20 cellular contexts compared by ENCODE assay signal in genomic region chr4:129144755-129145206, GRCh38. TPM values are rescaled to one million over a fixed set of nuclear protein-coding genes. Genes with fewer than 3 reads are reported as not detected.
DNase-seq lines count a peak whose midpoint lies in the region; ATAC-seq, FAIRE-seq and TF ChIP-seq lines count a peak whose summit lies in the region.
"Had no signal": no experiment of that assay in that cellular context is flagged by ENCODE, and none has a peak within 500 bp of the region (broad histone marks: within the 10 kb centered on the region; RNA-seq: fewer than 3 reads in every experiment).

No MANE protein-coding gene starts in this region.

- no peak overlapping the region for H2AK5ac ChIP-seq in H1 (ENCODE audit: low read depth, low read length)

- no peak overlapping the region for H2BK20ac ChIP-seq in H1 (ENCODE audit: low read length)

- H3K79me1 ChIP-seq in H1 (ENCODE audit: low read depth, low read length): no peaks in the 10 kb centered on the region

- no peak overlapping the region for H3K9ac ChIP-seq in H1 (replicated peaks in 1 of 4; ENCODE audit: extremely low read depth in 1 of 4, low read depth in 3 of 4, low read length in 3 of 4)

- 78% methylated on average over 10 of the region's 10 CpGs; no CpG with 5 or more reads in 1 of the 2 experiments for WGBS in H1 (ENCODE audit: extremely low coverage in 1 of 2, insufficient coverage in 1 of 2, insufficient read length in 1 of 2, insufficient replicate concordance in 2 of 2, low coverage in 1 of 2, low lambda C conversion rate in 2 of 2, missing lambda C conversion rate in 1 of 2), 2 experiments
- 63% methylated on average over 10 of the region's 10 CpGs for WGBS in right lobe of liver (ENCODE audit: insufficient coverage, low coverage, low lambda C conversion rate, missing lambda C conversion rate)

- H3K27ac ChIP-seq in H1 (ENCODE audit: low read depth, low read length): no peak overlapping the region
- H3K27ac ChIP-seq in right lobe of liver: no peak overlapping the region
- H3K27ac ChIP-seq: C4-2B, HL-60, PC-9, RWPE1 had no signal

- no peak overlapping the region; the same call in 1 of the 2 replicates for H3K18ac ChIP-seq in H1 (ENCODE audit: extremely low read depth, low read length)

- ATAC-seq in right lobe of liver: peak in 3 of 4 donors; percentile 14 to 66 (median 20)
- no peak for ATAC-seq in HG03521 (IDR thresholded peaks at IDR 0.05; ENCODE audit: unreplicated experiment)
- ATAC-seq in GM21381 (IDR thresholded peaks at IDR 0.05; ENCODE audit: unreplicated experiment): no peak

- no peaks in the 10 kb centered on the region for H3K79me2 ChIP-seq in H1 (ENCODE audit: control insufficient read depth in 1 of 2, insufficient read depth in 2 of 2, low read length in 2 of 2)

- no peak overlapping the region for H2BK15ac ChIP-seq in H1 (ENCODE audit: low read length)

- TF ChIP-seq CTCF in AG09319 (IDR thresholded peaks at IDR 0.05; ENCODE audit: low read depth, low read length): no peak
- no peak for TF ChIP-seq CTCF in H1 (IDR thresholded peaks at IDR 0.05; ENCODE audit: control extremely low read depth in 1 of 3, insufficient read depth in 1 of 3, low read depth in 1 of 3, low read length in 3 of 3)
- TF ChIP-seq CTCF in right lobe of liver (IDR thresholded peaks at IDR 0.05): no peak

- H3K56ac ChIP-seq in H1 (replicated peaks; ENCODE audit: insufficient read length, low read depth, low read length): no peak overlapping the region

- no peak for FAIRE-seq in H1 (lab: Jason Lieb, UNC)

- intact Hi-C loops in right lobe of liver (cut with DNase I): no loop called here

- no peak overlapping the region for H3K4ac ChIP-seq in H1 (replicated peaks; ENCODE audit: insufficient read length, low read depth, low read length)

- TF ChIP-seq RAD21 in H1 (IDR thresholded peaks at IDR 0.05 in 1 of 2, conservative IDR thresholded peaks at IDR 0.05 in 1 of 2; ENCODE audit: low read depth in 2 of 2, low read length in 2 of 2): no peak

- H3K27me3 ChIP-seq in H1 (replicated peaks in 1 of 4; ENCODE audit: control insufficient read depth in 3 of 4, extremely low read depth in 1 of 4, insufficient read depth in 3 of 4, low read length in 3 of 4): no peaks in the 10 kb centered on the region
- H3K27me3 ChIP-seq in right lobe of liver: no peaks in the 10 kb centered on the region

- H2BK12ac ChIP-seq in H1 (ENCODE audit: low read depth, low read length): no peak overlapping the region

- H4K5ac ChIP-seq in H1 (ENCODE audit: insufficient read length, low read depth, low read length): no peak overlapping the region

- no peaks in the 10 kb centered on the region for H3K4me1 ChIP-seq in H1 (replicated peaks in 1 of 4; ENCODE audit: control insufficient read depth in 3 of 4, insufficient read depth in 4 of 4, low read length in 3 of 4)
- H3K4me1 ChIP-seq in right lobe of liver: no peaks in the 10 kb centered on the region

- no peak overlapping the region for H2BK120ac ChIP-seq in H1 (replicated peaks; ENCODE audit: low read depth, low read length)

- in situ Hi-C loops in G401 (cut with HindIII; ENCODE audit: low sequenced_read_pairs): no loop called here

- H4K20me1 ChIP-seq in H1 (replicated peaks in 1 of 2; ENCODE audit: control insufficient read depth in 1 of 2, insufficient read depth in 2 of 2, low read length in 2 of 2): no peaks in the 10 kb centered on the region

- no peak overlapping the region for H2BK5ac ChIP-seq in H1 (ENCODE audit: low read depth, low read length)

- no peaks in the 10 kb centered on the region for H3K23me2 ChIP-seq in H1 (ENCODE audit: low read depth, low read length)

- TF ChIP-seq POLR2A in H1 (IDR thresholded peaks at IDR 0.05; ENCODE audit: control extremely low read depth in 1 of 2, low read depth in 2 of 2, low read length in 2 of 2) (no peak), right lobe of liver (IDR thresholded peaks at IDR 0.05) (no peak)

- no peak overlapping the region for H3K14ac ChIP-seq in H1 (ENCODE audit: insufficient read length)

- H4K8ac ChIP-seq in H1 (ENCODE audit: extremely low read depth, insufficient read depth, low read length): no peak overlapping the region

- CTCF ChIA-PET in H1 (lab: Charles Lee; ENCODE audit: partially characterized antibody): interaction anchor here (1.8 kb wide), 1 partner anchor 9 kb away, joined by 4 read pairs; no protein-coding TSS in a partner anchor

- no peak for TF ChIP-seq EP300 in H1 (IDR thresholded peaks at IDR 0.05; ENCODE audit: borderline replicate concordance in 1 of 2, low read depth in 2 of 2, low read length in 2 of 2)

- POLR2A ChIA-PET in H1 (lab: Charles Lee; ENCODE audit: partially characterized antibody): no interaction called here

- 0 out of 2 replicates have a peak overlapping the region, but pooled peaks have one; percentile 33 for H2AFZ ChIP-seq in H1 (ENCODE audit: low read length)
- H2AFZ ChIP-seq: PC-9 had no signal

- no peak overlapping the region for H3K23ac ChIP-seq in H1 (ENCODE audit: insufficient read length)

- no peak overlapping the region for H3K4me2 ChIP-seq in H1 (ENCODE audit: insufficient read depth in 1 of 2, low read depth in 2 of 2, low read length in 2 of 2)
- H3K4me2 ChIP-seq: PC-9 had no signal

- H3K36me3 ChIP-seq in H1 (ENCODE audit: control insufficient read depth in 2 of 4, insufficient read depth in 4 of 4, low read length in 3 of 4) (no peaks in the 10 kb centered on the region), right lobe of liver (no peaks in the 10 kb centered on the region)

- no peak overlapping the region for H4K91ac ChIP-seq in H1 (replicated peaks; ENCODE audit: insufficient read length, low read length)

- H3K4me3 ChIP-seq in H1 (ENCODE audit: extremely low read depth in 1 of 4, insufficient read depth in 2 of 4, low read depth in 3 of 4, low read length in 4 of 4) (no peak overlapping the region), right lobe of liver (no peak overlapping the region)
- H3K4me3 ChIP-seq: PC-9 had no signal

- H3K9me3 ChIP-seq in H1 (ENCODE audit: insufficient read depth in 2 of 2, low read depth in 1 of 2, low read length in 1 of 2) (no peaks in the 10 kb centered on the region), right lobe of liver (no peaks in the 10 kb centered on the region)

- DNase-seq in AG09319 (ENCODE audit: extremely low read depth, low read depth) (peak; percentile 5), NCI-H2227 (lab: John Stamatoyannopoulos, UW; ENCODE audit: unreplicated experiment) (peak; percentile 57), H1 (ENCODE audit: low read depth in 1 of 2, low spot score in 2 of 2) (no peak), right lobe of liver (peak in 1 of 3 donors; percentile 30), G401 (ENCODE audit: low spot score) (no peak)
- no peak for DNase-seq in activated naive CD4-positive, alpha-beta T cell (lab: John Stamatoyannopoulos, UW)
- DNase-seq: DMS79 treated with DMSO at 0.1 percent for 48 hours, H9, MM.1S, NCI-H1092 treated with DMSO at 0.1 percent for 48 hours, NCI-H146, NCI-H2081 treated with DMSO at 0.1 percent for 48 hours, NCI-H510A, PC-9, SIG-M5 had no signal

TF ChIP-seq in H1, 55 proteins besides CTCF, POLR2A, EP300 and RAD21 (continues in another document):
- no peak for TF ChIP-seq BRCA1 (IDR thresholded peaks at IDR 0.05; ENCODE audit: low read depth, low read length)
- no peak for TF ChIP-seq FOSL1 (IDR thresholded peaks at IDR 0.05; ENCODE audit: insufficient read depth, low read depth, low read length)
- no peak for TF ChIP-seq NRF1 (IDR thresholded peaks at IDR 0.05; ENCODE audit: low read depth, low read length)
- TF ChIP-seq SIN3A (conservative IDR thresholded peaks at IDR 0.05 in 1 of 2, IDR thresholded peaks at IDR 0.05 in 1 of 2; ENCODE audit: low read depth in 1 of 2, low read length in 2 of 2): no peak
- no peak for TF ChIP-seq SP2 (IDR thresholded peaks at IDR 0.05; ENCODE audit: low read length)
- TF ChIP-seq PHF8 (conservative IDR thresholded peaks at IDR 0.05; ENCODE audit: low read depth, low read length): no peak

RNA-seq across cellular contexts. Expression of gene C4orf33, which starts 48.8 kb away (rescaled TPM):
- total RNA-seq in H1 (2021; fragmentation: NEBNext Ultra II Directional; extraction: Animal tissue kit (Norgen Biotek cat#: 25700)): 3.8 and 6.0 TPM in 2 replicates
- polyA plus RNA-seq in H1 (2011; rRNA removed): 1.4 and 3.4 TPM in 2 replicates
- 3.3 TPM for polyA plus RNA-seq in H1 (2011; cell fraction: cytosol; rRNA removed)
- polyA plus RNA-seq in H1 (2011; cell fraction: nucleus; rRNA removed): 0.74 TPM
- polyA plus RNA-seq in H1 (2012, experiment 1 of 2): 4.8 to 8.7 TPM (median 5.4 TPM) in 4 replicates
- polyA plus RNA-seq in H1 (2012, experiment 2 of 2): 0.28 TPM
- 5.1 TPM for polyA plus RNA-seq in H1 (2013, experiment 1 of 2)
- polyA plus RNA-seq in H1 (2013, experiment 2 of 2): 5.0 TPM
- 1.1 and 2.7 TPM in 2 replicates for polyA minus RNA-seq in H1 (2011; rRNA and poly(A)+ RNA removed)
- polyA minus RNA-seq in H1 (2011; cell fraction: cytosol; rRNA and poly(A)+ RNA removed): 1.5 TPM
- 3.5 TPM for polyA minus RNA-seq in H1 (2011; cell fraction: nucleus; rRNA and poly(A)+ RNA removed)
- 1 to 10 TPM; 3.4 to 9.0 (median 4.2) TPM for total RNA-seq in right lobe of liver
- total RNA-seq in G401 (2014; rRNA removed; shearing (Covaris generic)): 3.6 and 5.8 TPM in 2 replicates

RNA-seq across cellular contexts. Expression of gene SCLT1, which starts 51.4 kb away (rescaled TPM):
- 11.5 and 13.1 TPM in 2 replicates for total RNA-seq in H1 (2021; fragmentation: NEBNext Ultra II Directional; extraction: Animal tissue kit (Norgen Biotek cat#: 25700))
- polyA plus RNA-seq in H1 (2011; rRNA removed): 3.3 and 4.8 TPM in 2 replicates
- 5.2 TPM for polyA plus RNA-seq in H1 (2011; cell fraction: cytosol; rRNA removed)
- 5.9 TPM for polyA plus RNA-seq in H1 (2011; cell fraction: nucleus; rRNA removed)
- 4.9 to 8.3 TPM (median 6.0 TPM) in 4 replicates for polyA plus RNA-seq in H1 (2012, experiment 1 of 2)
- polyA plus RNA-seq in H1 (2012, experiment 2 of 2): 1.8 TPM
- 8.9 TPM for polyA plus RNA-seq in H1 (2013, experiment 1 of 2)
- polyA plus RNA-seq in H1 (2013, experiment 2 of 2): 8.7 TPM
- polyA minus RNA-seq in H1 (2011; rRNA and poly(A)+ RNA removed): 8.0 and 8.1 TPM in 2 replicates
- 6.2 TPM for polyA minus RNA-seq in H1 (2011; cell fraction: cytosol; rRNA and poly(A)+ RNA removed)
- polyA minus RNA-seq in H1 (2011; cell fraction: nucleus; rRNA and poly(A)+ RNA removed): 54.7 TPM
- total RNA-seq in right lobe of liver: 1 to 10 TPM; 2.3 to 5.3 (median 3.7) TPM
- total RNA-seq in G401 (2014; rRNA removed; shearing (Covaris generic)): 10.7 and 15.8 TPM in 2 replicates

Comparison
In these comparisons a context has a peak if more than half of its experiments do, and no peak if none do; other contexts are left out.
1. DNase-seq: peak in AG09319 (single experiment) and NCI-H2227 (single experiment); none in H1 (0 of 2), G401 (single experiment) and activated naive CD4-positive, alpha-beta T cell (0 of 4).
2. ATAC-seq: peak in right lobe of liver (3 of 4); none in HG03521 (single experiment) and GM21381 (single experiment).